Comparison of ENCODE assay signal across 21 cellular contexts in the genomic region with DNA sequence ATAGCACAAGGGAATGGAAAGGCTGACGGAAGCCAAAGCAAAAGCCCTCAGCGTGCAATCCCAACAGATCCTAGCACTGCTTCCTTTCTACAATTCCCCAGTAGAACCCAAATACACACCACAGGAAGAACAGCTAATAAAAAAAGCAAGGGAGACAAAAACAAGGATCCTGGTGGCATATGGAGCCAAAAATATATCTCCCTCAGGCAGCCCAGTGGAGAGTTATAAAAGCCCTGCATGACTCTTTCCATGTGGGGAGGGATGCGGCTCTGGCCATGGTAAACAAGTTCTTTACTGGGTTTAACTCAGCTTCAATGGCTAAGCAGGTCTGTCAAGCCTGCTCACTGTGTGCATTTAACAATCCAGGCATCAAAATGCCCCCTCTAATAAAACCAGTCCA.
"Had no signal": no experiment of that assay in that cellular context is flagged by ENCODE, and none has a peak within 500 bp of the region (broad histone marks: within the 10 kb centered on the region; RNA-seq: fewer than 3 reads in every experiment).

No MANE protein-coding gene starts in this region.

- H3K4me1 Mint-ChIP-seq: activated CD4-positive, alpha-beta T cell treated with anti-CD3 and anti-CD28 coated beads for 36 hours; activated naive CD8-positive, alpha-beta T cell treated with anti-CD3 and anti-CD28 coated beads for 36 hours had no signal

- H3K4me3 Mint-ChIP-seq: activated CD4-positive, alpha-beta T cell treated with anti-CD3 and anti-CD28 coated beads for 36 hours; activated naive CD8-positive, alpha-beta T cell treated with anti-CD3 and anti-CD28 coated beads for 36 hours; effector memory CD8-positive, alpha-beta T cell; type B pancreatic cell had no signal

- H3K27me3 ChIP-seq: esophagus muscularis mucosa, hepatocyte, sigmoid colon, spleen had no signal

- H3K27ac Mint-ChIP-seq: activated CD4-positive, alpha-beta T cell treated with anti-CD3 and anti-CD28 coated beads for 36 hours; activated naive CD8-positive, alpha-beta T cell treated with anti-CD3 and anti-CD28 coated beads for 36 hours; effector memory CD8-positive, alpha-beta T cell; type B pancreatic cell had no signal

- H3K4me1 ChIP-seq: sigmoid colon had no signal

- H3K4me3 ChIP-seq: esophagus muscularis mucosa, hepatocyte, sigmoid colon, spleen, thoracic aorta had no signal

- DNase-seq: activated CD4-positive, alpha-beta T cell treated with anti-CD3 and anti-CD28 coated beads for 36 hours; activated CD4-positive, alpha-beta T cell treated with anti-CD3 and anti-CD28 coated beads, Interleukin-2, amount 50 U/mL, for 4 hours; activated naive CD4-positive, alpha-beta T cell treated with Interleukin-2 at 50 U/mL for 16 hours; activated naive CD8-positive, alpha-beta T cell treated with anti-CD3 and anti-CD28 coated beads for 36 hours; activated T-cell treated with anti-CD3 and anti-CD28 coated beads, Interleukin-2, amount 50 U/mL, for 48 hours; central memory CD4-positive, alpha-beta T cell; dermis blood vessel endothelial cell; effector memory CD8-positive, alpha-beta T cell; glutamatergic neuron; left ventricle myocardium superior; mammary epithelial cell; nucleus accumbens; sigmoid colon; spleen; stimulated activated CD4-positive, alpha-beta T cell treated with anti-CD3 and anti-CD28 coated beads, Interleukin-4, amount 100 ng/mL, for 1 hour; stimulated activated naive CD4-positive, alpha-beta T cell treated with Interleukin-2 at 50 U/mL for 16 hours; T-helper 1 cell had no signal

- H2AFZ ChIP-seq: hepatocyte had no signal

- H3K4me2 ChIP-seq: hepatocyte had no signal

- H3K9me3 ChIP-seq: esophagus muscularis mucosa, sigmoid colon, spleen, thoracic aorta had no signal

- H3K27ac ChIP-seq: esophagus muscularis mucosa, hepatocyte, sigmoid colon, spleen, thoracic aorta had no signal

- H3K36me3 ChIP-seq: esophagus muscularis mucosa, sigmoid colon, spleen, thoracic aorta had no signal

- H3K36me3 Mint-ChIP-seq: activated naive CD8-positive, alpha-beta T cell treated with anti-CD3 and anti-CD28 coated beads for 36 hours; type B pancreatic cell had no signal

- H3K79me2 ChIP-seq: hepatocyte had no signal

- H3K9me3 Mint-ChIP-seq: activated naive CD8-positive, alpha-beta T cell treated with anti-CD3 and anti-CD28 coated beads for 36 hours; effector memory CD8-positive, alpha-beta T cell had no signal

- ATAC-seq: activated CD4-positive, alpha-beta T cell treated with anti-CD3 and anti-CD28 coated beads for 36 hours; effector memory CD8-positive, alpha-beta T cell; left ventricle myocardium superior had no signal
